Comparison of ENCODE assay signal across 14 cellular contexts in the genomic region with DNA sequence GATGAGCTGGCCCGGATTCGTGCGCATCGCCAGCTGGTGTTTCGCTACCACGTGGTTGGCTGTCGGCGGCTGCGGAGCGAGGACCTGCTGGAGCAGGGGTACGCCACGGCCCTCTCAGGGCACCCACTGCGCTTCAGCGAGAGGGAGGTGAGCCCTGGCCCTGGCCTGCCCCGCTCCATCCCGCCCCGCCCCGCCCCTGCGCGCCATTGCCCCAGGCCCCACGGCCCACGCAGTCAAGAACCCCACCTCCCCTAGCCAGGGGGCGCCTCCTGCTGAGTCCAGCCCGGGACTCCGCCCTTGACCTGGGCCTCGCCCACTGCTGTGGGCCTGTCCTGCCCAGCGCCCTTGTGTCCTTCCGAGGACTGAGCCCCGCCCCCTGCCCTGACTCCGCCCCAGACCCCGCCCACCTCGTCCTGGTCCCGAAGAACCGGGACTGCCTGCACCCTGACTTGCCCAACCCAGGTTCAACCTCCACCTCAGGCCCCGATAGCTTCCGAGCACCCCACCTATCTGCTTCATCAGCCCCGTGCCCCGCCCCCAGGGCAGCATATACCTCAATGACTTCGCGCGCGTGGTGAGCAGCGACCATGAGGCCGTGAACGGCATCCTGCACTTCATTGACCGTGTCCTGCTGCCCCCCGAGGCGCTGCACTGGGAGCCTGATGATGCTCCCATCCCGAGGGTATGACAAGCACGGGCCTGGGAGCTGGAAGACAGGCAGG. TPM values are rescaled to one million over a fixed set of nuclear protein-coding genes. Genes with fewer than 3 reads are reported as not detected.
DNase-seq lines count a peak whose midpoint lies in the region; ATAC-seq and TF ChIP-seq lines count a peak whose summit lies in the region.
"Had no signal": no experiment of that assay in that cellular context is flagged by ENCODE, and none has a peak within 500 bp of the region (broad histone marks: within the 10 kb centered on the region; RNA-seq: fewer than 3 reads in every experiment).

No MANE protein-coding gene starts in this region.

- no peaks in the 10 kb centered on the region for H3K36me3 Mint-ChIP-seq in activated T-helper 2 cell treated with anti-CD3 and anti-CD28 coated beads, Interferon-gamma antibody, Interleukin-2, Interleukin-4, amounts not matched to agents 10 μg/mL and 5 μg/mL and 100 μg/mL, durations not matched to agents 14 hours and 24 hours and 36 hours (ENCODE audit: low read depth)

- DNase-seq in AG10803 (ENCODE audit: low read depth) (no peak), Panc1 (ENCODE audit: low read depth, low spot score) (no peak), heart right ventricle (no peak), ovary (peak in 4 of 5 donors; percentile 50 to 71 (median 60)), NCI-H510A (lab: John Stamatoyannopoulos, UW) (no peak), RKO (ENCODE audit: low spot score) (no peak)
- no peak for DNase-seq in activated T-helper 2 cell treated with anti-CD3 and anti-CD28 coated beads, Interferon-gamma antibody, Interleukin-2, Interleukin-4, amounts not matched to agents 10 μg/mL and 5 μg/mL and 100 μg/mL, durations not matched to agents 14 hours and 24 hours and 36 hours (ENCODE audit: low spot score)
- DNase-seq: activated CD4-positive, alpha-beta T cell treated with anti-CD3 and anti-CD28 coated beads for 1 hour; activated effector memory CD4-positive, alpha-beta T cell treated with Interleukin-2 at 50 U/mL for 16 hours; SIG-M5 had no signal

- peak overlapping the region; percentile 34 for H3K4me3 ChIP-seq in AG10803 (ENCODE audit: low read length)
- H3K4me3 ChIP-seq in Panc1 (ENCODE audit: low read depth in 2 of 2, low read length in 2 of 2): no peak overlapping the region
- H3K4me3 ChIP-seq in heart right ventricle: peak overlapping the region in 7 of 10 donors; percentile 5 to 38 (median 17)
- peak overlapping the region; percentile 32 for H3K4me3 ChIP-seq in ovary

- in situ Hi-C loops in Panc1 (cut with HindIII; ENCODE audit: low pct_unique_long_range_greater_than_20kb, low sequenced_read_pairs): no loop called here

- H3K36me3 ChIP-seq in Panc1 (ENCODE audit: control insufficient read depth, insufficient read depth, low read length) (no peaks in the 10 kb centered on the region), heart right ventricle (peaks cover 0 to 97% (median 4%) of the 10 kb centered on the region in 9 donors), ovary (no peaks in the 10 kb centered on the region)

- TF ChIP-seq CTCF in AG10803 (conservative IDR thresholded peaks at IDR 0.05; ENCODE audit: low read length) (no peak), Panc1 (IDR thresholded peaks at IDR 0.05) (no peak), heart right ventricle (IDR thresholded peaks at IDR 0.05) (no peak), ovary (IDR thresholded peaks at IDR 0.05) (no peak)

- H3K4me3 Mint-ChIP-seq in activated T-helper 2 cell treated with anti-CD3 and anti-CD28 coated beads, Interferon-gamma antibody, Interleukin-2, Interleukin-4, amounts not matched to agents 10 μg/mL and 5 μg/mL and 100 μg/mL, durations not matched to agents 14 hours and 24 hours and 36 hours (ENCODE audit: low read depth): no peak overlapping the region
- H3K4me3 Mint-ChIP-seq: B cell; central memory CD8-positive, alpha-beta T cell had no signal

- H3K4me1 ChIP-seq in Panc1 (ENCODE audit: control insufficient read depth, insufficient read depth, low read length) (no peaks in the 10 kb centered on the region), heart right ventricle (peaks cover 0 to 7% (median 0%) of the 10 kb centered on the region in 9 donors), ovary (ENCODE audit: insufficient read depth) (peaks cover 7% of the 10 kb centered on the region)

- ATAC-seq in Panc1 (peak; percentile 44), heart right ventricle (peak in 4 of 8 donors; percentile 5 to 31 (median 15)), GM18873 (IDR thresholded peaks at IDR 0.05; ENCODE audit: low FRiP score, unreplicated experiment) (no peak)

- H3K27me3 Mint-ChIP-seq in activated T-helper 2 cell treated with anti-CD3 and anti-CD28 coated beads, Interferon-gamma antibody, Interleukin-2, Interleukin-4, amounts not matched to agents 10 μg/mL and 5 μg/mL and 100 μg/mL, durations not matched to agents 14 hours and 24 hours and 36 hours (ENCODE audit: low read depth): no peaks in the 10 kb centered on the region
- H3K27me3 Mint-ChIP-seq: B cell; central memory CD8-positive, alpha-beta T cell had no signal

- 50% methylated on average over 49 to 50 of the region's 50 CpGs for WGBS in heart right ventricle, 2 donors
- WGBS in ovary, 3 donors: 28 to 56% (median 31%) methylated on average over 31 to 50 of the region's 50 CpGs

- TF ChIP-seq EP300 in ovary (IDR thresholded peaks at IDR 0.05): no peak

- no peaks in the 10 kb centered on the region for H3K4me1 Mint-ChIP-seq in activated T-helper 2 cell treated with anti-CD3 and anti-CD28 coated beads, Interferon-gamma antibody, Interleukin-2, Interleukin-4, amounts not matched to agents 10 μg/mL and 5 μg/mL and 100 μg/mL, durations not matched to agents 14 hours and 24 hours and 36 hours (ENCODE audit: low read depth)
- H3K4me1 Mint-ChIP-seq: B cell; central memory CD8-positive, alpha-beta T cell had no signal

- no peaks in the 10 kb centered on the region for H3K9me3 Mint-ChIP-seq in activated T-helper 2 cell treated with anti-CD3 and anti-CD28 coated beads, Interferon-gamma antibody, Interleukin-2, Interleukin-4, amounts not matched to agents 10 μg/mL and 5 μg/mL and 100 μg/mL, durations not matched to agents 14 hours and 24 hours and 36 hours
- H3K9me3 Mint-ChIP-seq: central memory CD8-positive, alpha-beta T cell had no signal

- H3K27me3 ChIP-seq in Panc1 (ENCODE audit: control insufficient read depth, insufficient read depth, low read length): no peaks in the 10 kb centered on the region
- no peaks in the 10 kb centered on the region for H3K27me3 ChIP-seq in heart right ventricle
- no peaks in the 10 kb centered on the region for H3K27me3 ChIP-seq in ovary

- intact Hi-C loops in Panc1 (cut with micrococcal nuclease; ENCODE audit: unreplicated experiment) (no loop called here), heart right ventricle (cut with DNase I) (no loop called here), ovary (cut with DNase I) (no loop called here)
- intact Hi-C loops in activated T-helper 2 cell treated with anti-CD3 and anti-CD28 coated beads, Interferon-gamma antibody, Interleukin-2, Interleukin-4, amounts not matched to agents 10 μg/mL and 5 μg/mL and 100 μg/mL, durations not matched to agents 14 hours and 24 hours and 36 hours (cut with micrococcal nuclease): no loop called here

- POLR2A ChIA-PET in Panc1 (lab: Charles Lee): interaction anchor here (0.6 kb wide), 1 partner anchor 650 kb away, joined by 4 read pairs; no protein-coding TSS in a partner anchor

- CTCF ChIA-PET in Panc1 (lab: Charles Lee): no interaction called here

- H3K27ac ChIP-seq in Panc1 (ENCODE audit: low read length): no peak overlapping the region
- no peak overlapping the region for H3K27ac ChIP-seq in heart right ventricle
- H3K27ac ChIP-seq in ovary: no peak overlapping the region

- H3K9me3 ChIP-seq in Panc1 (ENCODE audit: control insufficient read depth, insufficient read depth, low read depth, low read length) (no peaks in the 10 kb centered on the region), heart right ventricle (no peaks in the 10 kb centered on the region), ovary (no peaks in the 10 kb centered on the region)

- H3K27ac Mint-ChIP-seq in activated T-helper 2 cell treated with anti-CD3 and anti-CD28 coated beads, Interferon-gamma antibody, Interleukin-2, Interleukin-4, amounts not matched to agents 10 μg/mL and 5 μg/mL and 100 μg/mL, durations not matched to agents 14 hours and 24 hours and 36 hours: no peak overlapping the region
- H3K27ac Mint-ChIP-seq: B cell had no signal

- BruUV-seq in Panc1 (replicated peaks; lab: Mats Ljungman, UMichigan): no TSS peak

- no peak for TF ChIP-seq POLR2A in ovary (IDR thresholded peaks at IDR 0.05)

RNA-seq across cellular contexts. Expression of a gene that starts 14.8 kb away (rescaled TPM):
- total RNA-seq in Panc1 (2021; ENCODE audit: unreplicated experiment) (137 TPM), heart right ventricle (100 to 1,000 TPM in 1 of 10 donors, 10 to 100 TPM in 9; 25.1 to 108 (median 44.5) TPM), ovary (10 to 100 TPM; 19.6 to 76.6 (median 51.9) TPM)
- 235 TPM for polyA plus RNA-seq in Panc1 (2012; ENCODE audit: insufficient read length)
- polyA plus RNA-seq in heart right ventricle (100 to 1,000 TPM in 1 of 2 donors, 10 to 100 TPM in 1; 95.1 to 138 TPM), ovary (100 to 1,000 TPM in 1 of 2 donors, 10 to 100 TPM in 1; 46.6 to 129 TPM)
- total RNA-seq in activated T-helper 2 cell treated with anti-CD3 and anti-CD28 coated beads, Interferon-gamma antibody, Interleukin-2, Interleukin-4, amounts not matched to agents 10 μg/mL and 5 μg/mL and 100 μg/mL, durations not matched to agents 14 hours and 24 hours and 36 hours: 77.9 and 88.4 TPM in 2 replicates

RNA-seq across cellular contexts. Expression of a gene that starts 17.5 kb away (rescaled TPM):
- total RNA-seq in Panc1 (2021; ENCODE audit: unreplicated experiment) (27.3 TPM), heart right ventricle (10 to 100 TPM; 30.2 to 98.0 (median 66.9) TPM), ovary (10 to 100 TPM in 6 of 7 donors, 1 to 10 TPM in 1; 1.4 to 44.7 (median 27.4) TPM)
- polyA plus RNA-seq in Panc1 (2012; ENCODE audit: insufficient read length): 68.1 TPM
- polyA plus RNA-seq in heart right ventricle (100 to 1,000 TPM in 1 of 2 donors, 10 to 100 TPM in 1; 83.5 to 147 TPM), ovary (10 to 100 TPM in 1 of 2 donors, 1 to 10 TPM in 1; 7.7 to 53.0 TPM)
- 12.5 and 16.4 TPM in 2 replicates for total RNA-seq in activated T-helper 2 cell treated with anti-CD3 and anti-CD28 coated beads, Interferon-gamma antibody, Interleukin-2, Interleukin-4, amounts not matched to agents 10 μg/mL and 5 μg/mL and 100 μg/mL, durations not matched to agents 14 hours and 24 hours and 36 hours

RNA-seq across cellular contexts. Expression of a gene that starts 23.7 kb away (rescaled TPM):
- 0.39 TPM for total RNA-seq in Panc1 (2021; ENCODE audit: unreplicated experiment)
- polyA plus RNA-seq in Panc1 (2012; ENCODE audit: insufficient read length): 0.17 TPM
- 100 to 1,000 TPM in 2 of 10 donors, 10 to 100 TPM in 8; 17.4 to 159 (median 33.2) TPM for total RNA-seq in heart right ventricle
- polyA plus RNA-seq in heart right ventricle: 100 to 1,000 TPM in 1 of 2 donors, 10 to 100 TPM in 1; 54.1 to 231 TPM
- 100 to 1,000 TPM in 2 of 7 donors, 10 to 100 TPM in 5; 31.3 to 114 (median 47.5) TPM for total RNA-seq in ovary
- 10 to 100 TPM; 21.4 to 50.7 TPM for polyA plus RNA-seq in ovary
- 0.07 TPM in 1 of 2 replicates, not detected in the other for total RNA-seq in activated T-helper 2 cell treated with anti-CD3 and anti-CD28 coated beads, Interferon-gamma antibody, Interleukin-2, Interleukin-4, amounts not matched to agents 10 μg/mL and 5 μg/mL and 100 μg/mL, durations not matched to agents 14 hours and 24 hours and 36 hours
- total RNA-seq: MCF 10A had no signal

Comparison
In these comparisons a context has a peak if more than half of its experiments do, and no peak if none do; other contexts are left out.
1. DNase-seq: peak in ovary (4 of 5); none in AG10803 (single experiment), Panc1 (single experiment), heart right ventricle (0 of 2), NCI-H510A (single experiment), RKO (single experiment) and activated T-helper 2 cell treated with anti-CD3 and anti-CD28 coated beads, Interferon-gamma antibody, Interleukin-2, Interleukin-4, amounts not matched to agents 10 μg/mL and 5 μg/mL and 100 μg/mL, durations not matched to agents 14 hours and 24 hours and 36 hours (single experiment).
2. H3K4me3 ChIP-seq: peak in AG10803 (single experiment), heart right ventricle (7 of 10) and ovary (single experiment); none in Panc1 (0 of 2).
3. RNA of a gene that starts 23.7 kb away (total RNA-seq): 31.3 to 114 TPM in ovary and 17.4 to 159 TPM in heart right ventricle; 0.39 TPM in Panc1 (single experiment) and 0.07 TPM in activated T-helper 2 cell treated with anti-CD3 and anti-CD28 coated beads, Interferon-gamma antibody, Interleukin-2, Interleukin-4, amounts not matched to agents 10 μg/mL and 5 μg/mL and 100 μg/mL, durations not matched to agents 14 hours and 24 hours and 36 hours; every median in the first group is over 10 times any median in the second.